ENCODE assay signal across 37 cellular contexts in the genomic region with DNA sequence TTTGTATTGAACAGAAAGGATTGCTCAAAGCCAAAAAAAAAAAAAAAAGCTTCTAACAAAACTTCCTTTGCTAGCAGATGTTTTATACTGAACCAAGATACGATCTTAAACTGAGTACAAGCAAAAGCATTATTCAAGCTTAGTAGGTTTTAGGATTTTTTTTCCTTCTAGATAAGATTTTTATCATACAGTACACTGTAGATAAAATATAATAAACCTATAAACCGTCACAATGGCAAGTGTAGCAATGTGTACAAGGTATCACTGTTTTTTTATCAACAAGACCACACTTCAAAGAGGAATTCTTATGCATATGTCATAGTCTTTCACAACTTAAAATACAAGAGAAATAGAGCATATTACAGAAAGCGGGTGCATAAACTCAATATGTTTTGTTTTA. TPM values are rescaled to one million over a fixed set of nuclear protein-coding genes. Genes with fewer than 3 reads are reported as not detected.
"Had no signal": no experiment of that assay in that cellular context is flagged by ENCODE, and none has a peak within 500 bp of the region (broad histone marks: within the 10 kb centered on the region; RNA-seq: fewer than 3 reads in every experiment).

No MANE protein-coding gene starts in this region.

- DNase-seq: activated effector memory CD4-positive, alpha-beta T cell treated with anti-CD3 and anti-CD28 coated beads, Interleukin-2, amount 50 U/mL, for 16 hours; activated effector memory CD4-positive, alpha-beta T cell treated with Interleukin-2 at 50 U/mL for 16 hours; activated gamma-delta T cell; activated gamma-delta T cell treated with Interleukin-2 at 50 U/mL for 16 hours; activated naive CD4-positive, alpha-beta T cell; activated naive CD4-positive, alpha-beta T cell treated with anti-CD3 and anti-CD28 coated beads for 36 hours; activated naive CD4-positive, alpha-beta T cell treated with anti-CD3 and anti-CD28 coated beads, Interleukin-2, amount 10 ng/mL, durations not matched to agents 7 days and 5 days; activated naive CD4-positive, alpha-beta T cell treated with anti-CD3 and anti-CD28 coated beads, Interleukin-2, amount 50 U/mL, for 16 hours; activated naive CD4-positive, alpha-beta T cell treated with Interleukin-2 at 50 U/mL for 16 hours; activated naive CD8-positive, alpha-beta T cell treated with anti-CD3 and anti-CD28 coated beads for 36 hours; activated naive CD8-positive, alpha-beta T cell treated with anti-CD3 and anti-CD28 coated beads, Interleukin-2, amount 10 ng/mL, durations not matched to agents 7 days and 5 days; activated naive CD8-positive, alpha-beta T cell treated with anti-CD3 and anti-CD28 coated beads, Interleukin-2, amount 50 U/mL, for 24 hours; activated T-cell treated with anti-CD3 and anti-CD28 coated beads for 4 hours; activated T-cell treated with anti-CD3 and anti-CD28 coated beads, Interleukin-2, amount 50 U/mL, for 1 hour; activated T-cell treated with anti-CD3 and anti-CD28 coated beads, Interleukin-2, amount 50 U/mL, for 24 hours; activated T-cell treated with anti-CD3 and anti-CD28 coated beads, Interleukin-2, amount 50 U/mL, for 4 hours; activated T-cell treated with anti-CD3 and anti-CD28 coated beads, Interleukin-2, amount 50 U/mL, for 48 hours; activated T-cell treated with anti-CD3 and anti-CD28 coated beads, Interleukin-2, amount 50 U/mL, for 72 hours; adrenal gland; amniotic stem cell; amygdala; anterior cingulate cortex; aorta; body of pancreas; brain microvascular endothelial cell; caudate nucleus; central memory CD4-positive, alpha-beta T cell; cerebellar nuclear complex had no signal

- H3K27ac ChIP-seq: adrenal gland, ascending aorta, body of pancreas, brain microvascular endothelial cell, breast epithelium, cardiac muscle cell had no signal

- H3K27me3 ChIP-seq: adrenal gland, ascending aorta, body of pancreas, brain microvascular endothelial cell, breast epithelium, cardiac muscle cell had no signal

- H3K4me1 ChIP-seq: adrenal gland, ascending aorta, body of pancreas, breast epithelium had no signal

- H3K36me3 ChIP-seq: adrenal gland, ascending aorta, brain microvascular endothelial cell, breast epithelium, cardiac muscle cell had no signal

- ATAC-seq: activated naive CD4-positive, alpha-beta T cell treated with anti-CD3 and anti-CD28 coated beads, Interleukin-2, amount 50 U/mL, for 72 hours; activated naive CD8-positive, alpha-beta T cell treated with anti-CD3 and anti-CD28 coated beads, Interleukin-2, amount 50 U/mL, for 24 hours; activated T-cell treated with anti-CD3 and anti-CD28 coated beads, Interleukin-2, amount 50 U/mL, for 4 hours; activated T-cell treated with anti-CD3 and anti-CD28 coated beads, Interleukin-2, amount 50 U/mL, for 72 hours; activated T-helper 17 cell treated with anti-CD3 and anti-CD28 coated beads, Interleukin-2, amount 50 U/mL, for 72 hours; body of pancreas had no signal

- H3K9me3 ChIP-seq: adrenal gland, ascending aorta, body of pancreas, breast epithelium had no signal

- H3K4me3 ChIP-seq: adrenal gland, ascending aorta, body of pancreas, breast epithelium, cardiac muscle cell had no signal

RNA-seq across cellular contexts. Expression of a gene that starts 56.5 kb away (rescaled TPM):
- total RNA-seq: activated naive CD8-positive, alpha-beta T cell treated with anti-CD3 and anti-CD28 coated beads for 36 hours; activated naive CD8-positive, alpha-beta T cell treated with anti-CD3 and anti-CD28 coated beads, Interleukin-2, amount 10 ng/mL, durations not matched to agents 7 days and 5 days; activated T-cell treated with anti-CD3 and anti-CD28 coated beads, Interleukin-2, amount 50 U/mL, for 4 hours; activated T-cell treated with anti-CD3 and anti-CD28 coated beads, Interleukin-2, amount 50 U/mL, for 72 hours; activated T-helper 1 cell treated with anti-CD3 and anti-CD28 coated beads, Interleukin-12 subunit alpha, Interleukin-12 subunit beta, Interleukin-2, Interleukin-4 antibody, amounts not matched to agents 30 ng/mL and 10 ng/mL and 1 ng/mL, durations not matched to agents 14 hours and 24 hours and 36 hours; activated T-helper 17 cell treated with anti-CD3 and anti-CD28 coated beads, Interleukin-2, amount 50 U/mL, for 72 hours; activated T-helper 2 cell treated with anti-CD3 and anti-CD28 coated beads, Interferon-gamma antibody, Interleukin-2, Interleukin-4, amounts not matched to agents 10 μg/mL and 5 μg/mL and 100 μg/mL, durations not matched to agents 14 hours and 24 hours and 36 hours; bronchial epithelial cell; chondrocyte had no signal
- polyA plus RNA-seq: cardiac muscle cell had no signal
